12 cellular contexts compared by ENCODE assay signal in the genomic region with DNA sequence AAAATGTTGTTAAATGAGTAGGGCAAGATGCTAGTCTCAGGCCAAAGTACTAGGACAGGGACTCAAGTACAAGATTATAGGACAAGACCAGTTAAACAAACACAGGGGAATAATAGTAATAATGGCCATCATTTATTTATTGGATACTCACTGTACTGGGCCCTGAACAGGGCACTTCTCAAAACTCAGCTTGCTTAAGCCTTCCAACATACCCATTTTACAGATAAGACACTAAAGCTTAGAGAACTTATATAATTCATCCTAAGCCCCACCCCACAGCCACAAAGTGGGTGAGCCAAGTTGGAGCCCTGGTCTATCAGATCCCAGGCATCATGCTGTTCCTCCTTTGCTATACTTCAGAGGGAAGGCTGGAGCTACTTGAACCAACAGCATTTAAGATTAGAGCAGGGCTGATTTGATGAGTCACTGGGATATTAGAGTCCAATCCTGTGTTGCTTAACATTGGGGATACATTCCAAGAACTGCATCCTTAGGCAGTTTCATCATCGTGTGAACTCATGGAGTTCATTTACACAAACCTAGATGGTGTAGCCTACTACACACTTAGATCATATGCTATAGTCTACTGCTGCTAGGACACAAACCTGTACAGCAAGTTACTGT.
A peak's percentile ranks its signal among the peaks of the same experiment; 100 is the strongest.
DNase-seq lines count a peak whose midpoint lies in the region; ATAC-seq, FAIRE-seq and TF ChIP-seq lines count a peak whose summit lies in the region.
"Had no signal": no experiment of that assay in that cellular context is flagged by ENCODE, and none has a peak within 500 bp of the region (broad histone marks: within the 10 kb centered on the region; RNA-seq: fewer than 3 reads in every experiment).

No MANE protein-coding gene starts in this region.

- H3K4me1 Mint-ChIP-seq in CD8-positive, alpha-beta T cell (ENCODE audit: low read depth): no peaks in the 10 kb centered on the region

- POLR2A ChIA-PET in AG04449 (lab: Yijun Ruan, JAX): no interaction called here
- POLR2A ChIA-PET in CD8-positive, alpha-beta T cell (lab: Charles Lee): no interaction called here

- no peak for TF ChIP-seq EP300 in tibial nerve (IDR thresholded peaks at IDR 0.05)

- H3K9me3 ChIP-seq in lower lobe of right lung (no peaks in the 10 kb centered on the region), tibial nerve (no peaks in the 10 kb centered on the region)
- H3K9me3 ChIP-seq in CD8-positive, alpha-beta T cell (ENCODE audit: low read length): no peaks in the 10 kb centered on the region

- no peak overlapping the region for H3K4me3 Mint-ChIP-seq in CD8-positive, alpha-beta T cell

- WGBS in tibial nerve, 2 donors: 33 to 50% methylated on average over 1 of the region's 1 CpG

- DNase-seq in AG04449 (ENCODE audit: low read depth, low spot score): peak; percentile 90
- DNase-seq in HT-29 (ENCODE audit: low spot score): peak; percentile 7
- DNase-seq in bronchial epithelial cell (ENCODE audit: low read depth): peak; percentile 99
- DNase-seq in lower lobe of right lung: no peak
- no peak for DNase-seq in CD8-positive, alpha-beta T cell
- no peak for DNase-seq in tibial nerve (ENCODE audit: low spot score in 2 of 2)
- DNase-seq: activated effector memory CD4-positive, alpha-beta T cell treated with Interleukin-2 at 50 U/mL for 16 hours; NCI-H82; stimulated activated naive CD8-positive, alpha-beta T cell treated with anti-CD3 and anti-CD28 coated beads, Interleukin-15, Interleukin-2, amounts not matched to agents 100 U/mL and 50 U/mL, for 24 hours had no signal

- TF ChIP-seq POLR2A in tibial nerve (IDR thresholded peaks at IDR 0.05): no peak

- no peak overlapping the region for H3K27ac Mint-ChIP-seq in CD8-positive, alpha-beta T cell

- peak; percentile 94 for FAIRE-seq in bronchial epithelial cell (lab: Jason Lieb, UNC)

- intact Hi-C loops in lower lobe of right lung (cut with DNase I): no loop called here
- intact Hi-C loops in CD8-positive, alpha-beta T cell (cut with DNase I, micrococcal nuclease): loop anchor here in 1 of 2 experiments (10.0 kb wide), 1 partner anchor 164 kb away; no protein-coding TSS in a partner anchor

- TF ChIP-seq CTCF in AG04449 (IDR thresholded peaks at IDR 0.05; ENCODE audit: insufficient read depth, low read length, missing control alignments) (no peak), bronchial epithelial cell (IDR thresholded peaks at IDR 0.05; ENCODE audit: insufficient read depth, low read length, severe bottlenecking) (no peak), lower lobe of right lung (IDR thresholded peaks at IDR 0.05) (no peak), tibial nerve (IDR thresholded peaks at IDR 0.05) (no peak)
- no peak for TF ChIP-seq CTCF in CD8-positive, alpha-beta T cell (IDR thresholded peaks at IDR 0.05)

- H3K27ac ChIP-seq in lower lobe of right lung (no peak overlapping the region), tibial nerve (no peak overlapping the region)
- no peak overlapping the region for H3K27ac ChIP-seq in CD8-positive, alpha-beta T cell (ENCODE audit: low read depth, low read length)
- H3K27ac ChIP-seq: C4-2B had no signal

- no peak overlapping the region for H3K4me3 ChIP-seq in AG04449 (ENCODE audit: low read depth, low read length)
- H3K4me3 ChIP-seq in bronchial epithelial cell (ENCODE audit: low read depth, low read length): no peak overlapping the region
- H3K4me3 ChIP-seq in lower lobe of right lung: no peak overlapping the region
- H3K4me3 ChIP-seq in CD8-positive, alpha-beta T cell (ENCODE audit: low read depth, low read length): no peak overlapping the region
- H3K4me3 ChIP-seq in tibial nerve: no peak overlapping the region

- H3K4me1 ChIP-seq in lower lobe of right lung: no peaks in the 10 kb centered on the region
- H3K4me1 ChIP-seq in CD8-positive, alpha-beta T cell (ENCODE audit: insufficient read depth, low read length): no peaks in the 10 kb centered on the region
- H3K4me1 ChIP-seq in tibial nerve: peaks cover 0 to 11% (median 0%) of the 10 kb centered on the region in 4 donors

- CTCF ChIA-PET in AG04449 (lab: Yijun Ruan, JAX): no interaction called here
- CTCF ChIA-PET in CD8-positive, alpha-beta T cell (lab: Charles Lee): no interaction called here

- H3K27me3 Mint-ChIP-seq in CD8-positive, alpha-beta T cell (ENCODE audit: low read depth): peaks cover 4% of the 10 kb centered on the region

- H3K36me3 Mint-ChIP-seq in CD8-positive, alpha-beta T cell: no peaks in the 10 kb centered on the region

- H3K27me3 ChIP-seq in bronchial epithelial cell (ENCODE audit: control insufficient read depth, insufficient read depth, low read length): no peaks in the 10 kb centered on the region
- no peaks in the 10 kb centered on the region for H3K27me3 ChIP-seq in lower lobe of right lung (ENCODE audit: low read depth)
- H3K27me3 ChIP-seq in CD8-positive, alpha-beta T cell (ENCODE audit: insufficient read depth, low read length): no peaks in the 10 kb centered on the region
- H3K27me3 ChIP-seq in tibial nerve: no peaks in the 10 kb centered on the region

- H3K36me3 ChIP-seq in bronchial epithelial cell (ENCODE audit: control insufficient read depth, insufficient read depth, low read length) (no peaks in the 10 kb centered on the region), lower lobe of right lung (no peaks in the 10 kb centered on the region), tibial nerve (no peaks in the 10 kb centered on the region)
- H3K36me3 ChIP-seq in CD8-positive, alpha-beta T cell (ENCODE audit: insufficient read depth, low read length): no peaks in the 10 kb centered on the region

- ATAC-seq in lower lobe of right lung: peak; percentile 66 to 73
- ATAC-seq in GM21528 (IDR thresholded peaks at IDR 0.05; ENCODE audit: low FRiP score, unreplicated experiment): no peak
- ATAC-seq in CD8-positive, alpha-beta T cell: no peak
- no peak for ATAC-seq in HG02973 (IDR thresholded peaks at IDR 0.05; ENCODE audit: unreplicated experiment)
- ATAC-seq: stimulated activated naive CD8-positive, alpha-beta T cell treated with anti-CD3 and anti-CD28 coated beads, Interleukin-15, Interleukin-2, amounts not matched to agents 100 U/mL and 50 U/mL, for 24 hours had no signal

- H3K9me3 Mint-ChIP-seq in CD8-positive, alpha-beta T cell: peaks cover 3% of the 10 kb centered on the region

Comparison
In these comparisons a context has a peak if more than half of its experiments do, and no peak if none do; other contexts are left out.
1. DNase-seq: peak in AG04449 (single experiment), HT-29 (single experiment) and bronchial epithelial cell (single experiment); none in lower lobe of right lung (single experiment), CD8-positive, alpha-beta T cell (0 of 7) and tibial nerve (0 of 2).
2. ATAC-seq: peak in lower lobe of right lung (2 of 2); none in GM21528 (single experiment), CD8-positive, alpha-beta T cell (single experiment) and HG02973 (single experiment).